11 cellular contexts compared by ENCODE assay signal in genomic region chr14:78403278-78403815, GRCh38.
DNase-seq lines count a peak whose midpoint lies in the region; ATAC-seq lines count a peak whose summit lies in the region.
"Had no signal": no experiment of that assay in that cellular context is flagged by ENCODE, and none has a peak within 500 bp of the region (broad histone marks: within the 10 kb centered on the region; RNA-seq: fewer than 3 reads in every experiment).

No MANE protein-coding gene starts in this region.

- peaks cover 1% of the 10 kb centered on the region for H3K9me3 ChIP-seq in aorta (ENCODE audit: control insufficient read depth, low read length)

- no peaks in the 10 kb centered on the region for H3K27me3 ChIP-seq in aorta (ENCODE audit: control insufficient read depth in 1 of 2, insufficient read depth in 2 of 2, low read length in 1 of 2)

- intact Hi-C loops in aorta (cut with DNase I) = no loop called here

- no peak overlapping the region for H3K27ac ChIP-seq in aorta (ENCODE audit: low read depth in 1 of 2, low read length in 2 of 2)

- no peak overlapping the region for H3K4me3 ChIP-seq in aorta (ENCODE audit: low read length in 2 of 2)

- H3K4me1 ChIP-seq in aorta (ENCODE audit: control insufficient read depth in 1 of 2, insufficient read depth in 2 of 2, low read length in 2 of 2) = no peaks in the 10 kb centered on the region

- DNase-seq in OCI-M1 (lab: John Stamatoyannopoulos, UW) (peak; percentile 27), myocyte (ENCODE audit: low read depth) (peak; percentile 22), aorta (no peak), NCI-H146 treated with DMSO at 0.1 percent for 48 hours (lab: John Stamatoyannopoulos, UW; ENCODE audit: unreplicated experiment) (no peak), NOMO-1 treated with dmso at 0.1 percent for 144 hours (lab: John Stamatoyannopoulos, UW; ENCODE audit: unreplicated experiment) (no peak)
- DNase-seq in central memory CD4-positive, alpha-beta T cell = no peak
- DNase-seq: activated CD4-positive, alpha-beta T cell treated with anti-CD3 and anti-CD28 coated beads, Interleukin-2, amount 10 ng/mL, durations not matched to agents 7 days and 5 days; naive thymus-derived CD4-positive, alpha-beta T cell; NCI-H2029 had no signal

- no peaks in the 10 kb centered on the region for H3K36me3 ChIP-seq in aorta (ENCODE audit: control insufficient read depth in 1 of 2, insufficient read depth in 2 of 2, low read length in 1 of 2)

- 20 to 21% methylated on average over 8 of the region's 8 CpGs for WGBS in aorta, 2 donors

- ATAC-seq in GM18867 (IDR thresholded peaks at IDR 0.05; ENCODE audit: unreplicated experiment) (peak; percentile 50), HG02610 (IDR thresholded peaks at IDR 0.05; ENCODE audit: unreplicated experiment) (peak; percentile 93), aorta (ENCODE audit: low FRiP score) (no peak)
- ATAC-seq: naive thymus-derived CD4-positive, alpha-beta T cell had no signal

Comparison
In these comparisons a context has a peak if more than half of its experiments do, and no peak if none do; other contexts are left out.
1. DNase-seq: peak in OCI-M1 (single experiment) and myocyte (single experiment); none in aorta (0 of 2), NCI-H146 treated with DMSO at 0.1 percent for 48 hours (single experiment), central memory CD4-positive, alpha-beta T cell (single experiment) and NOMO-1 treated with dmso at 0.1 percent for 144 hours (single experiment).